8 cellular contexts compared by ENCODE assay signal in genomic region chr3:177320765-177321247, GRCh38.
DNase-seq lines count a peak whose midpoint lies in the region; ATAC-seq and TF ChIP-seq lines count a peak whose summit lies in the region.

No MANE protein-coding gene starts in this region.

- ATAC-seq in GM19438 (IDR thresholded peaks at IDR 0.05; ENCODE audit: low read depth, unreplicated experiment) = peak; percentile 42
- peak; percentile 63 for ATAC-seq in HG03432 (IDR thresholded peaks at IDR 0.05; ENCODE audit: unreplicated experiment)

- H3K4me2 ChIP-seq in Karpas-422 (ENCODE audit: low read depth, low read length, poor library complexity, severe bottlenecking) = no peak overlapping the region

- no peaks in the 10 kb centered on the region for H3K27me3 ChIP-seq in Karpas-422 (ENCODE audit: low read length)
- no peaks in the 10 kb centered on the region for H3K27me3 ChIP-seq in dorsolateral prefrontal cortex

- no peak overlapping the region for H2AFZ ChIP-seq in Karpas-422 (ENCODE audit: low read length)

- H3K9me2 ChIP-seq in Karpas-422 (replicated peaks; ENCODE audit: insufficient read depth, low read length) = no peaks in the 10 kb centered on the region

- intact Hi-C loops in dorsolateral prefrontal cortex (cut with DNase I) = no loop called here

- H4K20me1 ChIP-seq in Karpas-422 (ENCODE audit: insufficient read depth, low read depth, low read length) = no peaks in the 10 kb centered on the region

- H3K4me1 ChIP-seq in Karpas-422 (ENCODE audit: low read length) = no peaks in the 10 kb centered on the region

- DNase-seq in Caki2 (ENCODE audit: low read depth) (peak; percentile 56), fibroblast of villous mesenchyme (ENCODE audit: low read depth) (peak; percentile 70), Karpas-422 (no peak), mesenteric fat pad (ENCODE audit: low spot score) (no peak), dorsolateral prefrontal cortex (no peak), HPDE6-E6E7 (ENCODE audit: extremely low spot score) (no peak)

- H3K9ac ChIP-seq in Karpas-422 (ENCODE audit: low read length) = no peak overlapping the region

- no peaks in the 10 kb centered on the region for H3K79me2 ChIP-seq in Karpas-422 (ENCODE audit: low read length)

- no peaks in the 10 kb centered on the region for H3K36me3 ChIP-seq in Karpas-422 (ENCODE audit: insufficient read depth, low read length)

- H3K4me3 ChIP-seq in fibroblast of villous mesenchyme (ENCODE audit: low read depth, low read length) (no peak overlapping the region), Karpas-422 (ENCODE audit: low read length) (no peak overlapping the region), dorsolateral prefrontal cortex (no peak overlapping the region)

- TF ChIP-seq CTCF in fibroblast of villous mesenchyme (IDR thresholded peaks at IDR 0.05; ENCODE audit: insufficient read depth, low read depth, low read length) = no peak
- no peak for TF ChIP-seq CTCF in dorsolateral prefrontal cortex (IDR thresholded peaks at IDR 0.05 in 54 of 56, conservative IDR thresholded peaks at IDR 0.05 in 2 of 56; ENCODE audit: low read depth in 1 of 56, partially characterized antibody in 56 of 56)

- in situ Hi-C loops in Caki2 (cut with HindIII; ENCODE audit: low pct_unique_long_range_greater_than_20kb, low sequenced_read_pairs) = no loop called here

- H3K27ac ChIP-seq in Karpas-422 (ENCODE audit: low read length) (no peak overlapping the region), dorsolateral prefrontal cortex (no peak overlapping the region)

- H3K9me3 ChIP-seq in Karpas-422 (ENCODE audit: low read length) = no peaks in the 10 kb centered on the region

Comparison
In these comparisons a context has a peak if more than half of its experiments do, and no peak if none do; other contexts are left out.
1. DNase-seq: peak in Caki2 (single experiment) and fibroblast of villous mesenchyme (single experiment); none in Karpas-422 (single experiment), mesenteric fat pad (single experiment), dorsolateral prefrontal cortex (0 of 10) and HPDE6-E6E7 (single experiment).